ENCODE assay signal across 8 cellular contexts in genomic region chr22:23750744-23751440, GRCh38. TPM values are rescaled to one million over a fixed set of nuclear protein-coding genes. Genes with fewer than 3 reads are reported as not detected.
DNase-seq lines count a peak whose midpoint lies in the region; TF ChIP-seq lines count a peak whose summit lies in the region.

Gene ZNF70, minus strand, starts transcription at chr22:23751112. Its CDS starts 5,972 bp downstream, at chr22:23745140.

- H3K27me3 ChIP-seq in HAP-1 (ENCODE audit: low read depth), result no peaks in the 10 kb centered on the region
- H3K27me3 ChIP-seq in right atrium auricular region, result no peaks in the 10 kb centered on the region
- H3K27me3 ChIP-seq in rectal smooth muscle tissue (ENCODE audit: control insufficient read depth, insufficient read depth, low read length), result no peaks in the 10 kb centered on the region
- no peaks in the 10 kb centered on the region for H3K27me3 ChIP-seq in uterus

- peak within 1 kb of the TSS; percentile 88 to 94 for H3K27ac ChIP-seq in right atrium auricular region
- H3K27ac ChIP-seq in rectal smooth muscle tissue (ENCODE audit: low read depth, low read length), result peak within 1 kb of the TSS; percentile 78
- peak within 1 kb of the TSS; percentile 79 for H3K27ac ChIP-seq in uterus

- H3K36me3 ChIP-seq in HAP-1 (replicated peaks), result no peaks in the 10 kb centered on the region
- no peaks in the 10 kb centered on the region for H3K36me3 ChIP-seq in right atrium auricular region
- H3K36me3 ChIP-seq in rectal smooth muscle tissue (ENCODE audit: control insufficient read depth, insufficient read depth, low read length), result no peaks in the 10 kb centered on the region
- H3K36me3 ChIP-seq in uterus, result no peaks in the 10 kb centered on the region

- H3K9me3 ChIP-seq in HAP-1 (no peaks in the 10 kb centered on the region), right atrium auricular region (no peaks in the 10 kb centered on the region), uterus (no peaks in the 10 kb centered on the region)

- TF ChIP-seq POLR2A in uterus (IDR thresholded peaks at IDR 0.05), result peak in 1 of 2 donors; percentile 60

- peak within 1 kb of the TSS; percentile 10 for H3K9ac ChIP-seq in rectal smooth muscle tissue (ENCODE audit: low read length)

- H3K4me3 ChIP-seq in HAP-1 (peak within 1 kb of the TSS; percentile 73), right atrium auricular region (peak within 1 kb of the TSS; percentile 53 to 63), rectal smooth muscle tissue (ENCODE audit: low read length) (peak within 1 kb of the TSS; percentile 82), uterus (peak within 1 kb of the TSS; percentile 54 to 90)

- H3K4me1 ChIP-seq in HAP-1 (peaks cover 23% of the 10 kb centered on the region), right atrium auricular region (peaks cover 0 to 19% of the 10 kb centered on the region in 2 donors), rectal smooth muscle tissue (ENCODE audit: control insufficient read depth, insufficient read depth, low read length) (no peaks in the 10 kb centered on the region), uterus (no peaks in the 10 kb centered on the region)

- DNase-seq in GDM1 (lab: John Stamatoyannopoulos, UW), result peak; percentile 82
- DNase-seq in HAP-1 (ENCODE audit: low spot score in 2 of 2), result peak; percentile 79 to 88
- peak; percentile 74 for DNase-seq in NCI-H1092 treated with DMSO at 0.1 percent for 48 hours (lab: John Stamatoyannopoulos, UW)
- DNase-seq in T-helper 1 cell, result peak; percentile 74 to 88 (median 81)
- DNase-seq in amniotic epithelial cell (ENCODE audit: low read depth), result peak; percentile 69
- DNase-seq in right atrium auricular region (ENCODE audit: low spot score), result peak; percentile 82
- peak; percentile 77 to 84 for DNase-seq in uterus

- TF ChIP-seq CTCF in right atrium auricular region (IDR thresholded peaks at IDR 0.05) (peak in 1 of 2 donors; percentile 31), uterus (IDR thresholded peaks at IDR 0.05) (peak in 1 of 4 experiments; percentile 23)

- in situ Hi-C loops in HAP-1 (cut with MboI; ENCODE audit: low sequenced_read_pairs), result no loop called here

- intact Hi-C loops in uterus (cut with DNase I; ENCODE audit: low total_unique reads), result no loop called here

RNA-seq across cellular contexts. Expression of gene ZNF70, which starts in this region (rescaled TPM):
- total RNA-seq in right atrium auricular region (1 to 10 TPM; 3.2 to 5.0 TPM), uterus (10 to 100 TPM in 1 of 4 donors, 1 to 10 TPM in 3; 3.6 to 13.8 (median 6.2) TPM)

Comparison
In these comparisons a context has a peak if more than half of its experiments do, and no peak if none do; other contexts are left out.
1. Peak in every context shown above with its lines: DNase-seq, H3K4me3 ChIP-seq and H3K27ac ChIP-seq.